In genomic region chr17:32281011-32281451, GRCh38 we compare ENCODE assay signal across 14 cellular contexts. TPM values are rescaled to one million over a fixed set of nuclear protein-coding genes. Genes with fewer than 3 reads are reported as not detected.
DNase-seq lines count a peak whose midpoint lies in the region; ATAC-seq, FAIRE-seq and TF ChIP-seq lines count a peak whose summit lies in the region.
"Had no signal": no experiment of that assay in that cellular context is flagged by ENCODE, and none has a peak within 500 bp of the region (broad histone marks: within the 10 kb centered on the region; RNA-seq: fewer than 3 reads in every experiment).

No MANE protein-coding gene starts in this region.

- no peak overlapping the region for H3K4me3 ChIP-seq in SJCRH30
- no peak overlapping the region for H3K4me3 ChIP-seq in lower lobe of right lung
- H3K4me3 ChIP-seq: BLaER1, colonic mucosa had no signal

- peak in 1 of 2 donors; percentile 16 for ATAC-seq in lower lobe of right lung
- ATAC-seq: natural killer cell had no signal

- H3K27ac ChIP-seq in SJCRH30 (no peak overlapping the region), lower lobe of right lung (no peak overlapping the region)
- H3K27ac ChIP-seq: BLaER1, colonic mucosa had no signal

- H3K9me3 ChIP-seq in SJCRH30 (replicated peaks) (no peaks in the 10 kb centered on the region), lower lobe of right lung (no peaks in the 10 kb centered on the region)
- H3K9me3 ChIP-seq: BLaER1, colonic mucosa had no signal

- FAIRE-seq in GM19239 (lab: Jason Lieb, UNC): no peak

- intact Hi-C loops in lower lobe of right lung (cut with DNase I): no loop called here

- peaks cover 18% of the 10 kb centered on the region for H3K4me1 ChIP-seq in SJCRH30
- H3K4me1 ChIP-seq in lower lobe of right lung: no peaks in the 10 kb centered on the region
- H3K4me1 ChIP-seq: colonic mucosa had no signal

- DNase-seq in DMS79 treated with DMSO at 0.1 percent for 48 hours (lab: John Stamatoyannopoulos, UW) (peak; percentile 49), NCI-H1694 (lab: John Stamatoyannopoulos, UW) (peak; percentile 66), SJCRH30 (peak; percentile 22 to 40), lower lobe of right lung (peak; percentile 53), T-helper 9 cell (no peak), GF-D8 (lab: John Stamatoyannopoulos, UW) (no peak), GM19239 (ENCODE audit: insufficient read length, low spot score) (no peak), cerebellum (ENCODE audit: low spot score) (no peak)
- DNase-seq: activated naive CD8-positive, alpha-beta T cell treated with anti-CD3 and anti-CD28 coated beads, Interleukin-2, amount 10 ng/mL, durations not matched to agents 7 days and 5 days; colonic mucosa; foreskin fibroblast; natural killer cell had no signal

- H3K36me3 ChIP-seq in SJCRH30 (no peaks in the 10 kb centered on the region), lower lobe of right lung (no peaks in the 10 kb centered on the region)
- H3K36me3 ChIP-seq: BLaER1, colonic mucosa had no signal

- no peak for TF ChIP-seq CTCF in lower lobe of right lung (IDR thresholded peaks at IDR 0.05)

- H3K27me3 ChIP-seq in SJCRH30 (peaks cover 4% of the 10 kb centered on the region; the same call in 1 of the 2 replicates), lower lobe of right lung (ENCODE audit: low read depth) (peaks cover 8% of the 10 kb centered on the region)
- H3K27me3 ChIP-seq: BLaER1, colonic mucosa had no signal

RNA-seq across cellular contexts. Expression of gene RHBDL3, which starts 15.4 kb away (rescaled TPM):
- total RNA-seq in SJCRH30 (2014; rRNA removed; shearing (Covaris generic)): not detected in 2 replicates
- total RNA-seq in lower lobe of right lung: 0.18 TPM
- 5.0 TPM for total RNA-seq in cerebellum
- total RNA-seq: kidney epithelial cell had no signal

Comparison
In these comparisons a context has a peak if more than half of its experiments do, and no peak if none do; other contexts are left out.
1. DNase-seq: peak in DMS79 treated with DMSO at 0.1 percent for 48 hours (single experiment), NCI-H1694 (single experiment), SJCRH30 (2 of 2) and lower lobe of right lung (single experiment); none in T-helper 9 cell (single experiment), GF-D8 (single experiment), GM19239 (single experiment) and cerebellum (single experiment).